ENCODE assay signal across 16 cellular contexts in genomic region chr6:106363401-106364138, GRCh38.
"Had no signal": no experiment of that assay in that cellular context is flagged by ENCODE, and none has a peak within 500 bp of the region (broad histone marks: within the 10 kb centered on the region; RNA-seq: fewer than 3 reads in every experiment).

No MANE protein-coding gene starts in this region.

- H3K4me3 ChIP-seq: dorsolateral prefrontal cortex, lung, upper lobe of right lung had no signal

- H3K9me3 ChIP-seq: upper lobe of right lung had no signal

- ATAC-seq: activated CD4-positive, CD25-positive, alpha-beta regulatory T cell treated with anti-CD3 and anti-CD28 coated beads, Interleukin-2, amount 50 U/mL, for 24 hours; foreskin keratinocyte; left lobe of liver; stimulated activated naive B cell treated with anti-CD40 and anti-IgM and Interleukin-4, amounts not matched to agents 10 μg/mL and 1 μg/mL and 100 μg/mL, for 72 hours; upper lobe of right lung had no signal

- DNase-seq: activated CD4-positive, alpha-beta T cell treated with anti-CD3 and anti-CD28 coated beads, Interleukin-2, amount 10 ng/mL, durations not matched to agents 7 days and 5 days; activated gamma-delta T cell treated with Interleukin-2 at 50 U/mL for 16 hours; dorsolateral prefrontal cortex; foreskin keratinocyte; glutamatergic neuron; hypothalamus; islet precursor cell; nephron progenitor cell; nucleus accumbens; posterior cingulate gyrus; stimulated activated naive B cell treated with anti-CD40 and anti-IgM and Interleukin-4, amounts not matched to agents 10 μg/mL and 1 μg/mL and 100 μg/mL, for 72 hours; T-helper 9 cell; upper lobe of right lung had no signal

- H3K27ac ChIP-seq: dorsolateral prefrontal cortex, foreskin keratinocyte, upper lobe of right lung had no signal

- H3K36me3 ChIP-seq: upper lobe of right lung had no signal
